In genomic region chr13:30916991-30917390, GRCh38 we compare ENCODE assay signal across 6 cellular contexts. TPM values are rescaled to one million over a fixed set of nuclear protein-coding genes. Genes with fewer than 3 reads are reported as not detected.
"Had no signal": no experiment of that assay in that cellular context is flagged by ENCODE, and none has a peak within 500 bp of the region (broad histone marks: within the 10 kb centered on the region; RNA-seq: fewer than 3 reads in every experiment).

No MANE protein-coding gene starts in this region.

- DNase-seq: H9, HFFc6 had no signal

RNA-seq across cellular contexts. Expression of gene MEDAG, which starts 10.9 kb away (rescaled TPM):
- total RNA-seq: HepG2, HT1080 had no signal

RNA-seq across cellular contexts. Expression of gene TEX26, which starts 15.5 kb away (rescaled TPM):
- total RNA-seq: GM23338, H1, H9, HepG2, HFFc6, HT1080 had no signal
